31 cellular contexts compared by ENCODE assay signal in the genomic region with DNA sequence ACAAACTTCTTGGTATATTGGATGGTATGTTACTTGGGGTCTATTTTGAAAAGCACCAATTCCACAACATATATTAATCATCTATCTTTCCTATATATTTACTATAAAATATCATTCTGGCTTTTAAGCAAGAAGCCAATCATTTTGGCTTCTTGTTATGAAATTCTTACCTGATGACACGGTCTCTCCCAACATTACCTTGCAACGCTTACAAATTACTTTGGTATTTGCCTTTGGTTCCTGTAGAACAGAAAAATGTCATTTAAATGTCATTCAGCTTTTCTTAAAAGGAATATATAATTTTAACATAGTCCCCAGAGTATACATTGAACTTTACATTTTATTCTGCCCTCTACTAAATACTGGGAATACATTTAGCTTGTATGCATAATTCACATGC.
"Had no signal": no experiment of that assay in that cellular context is flagged by ENCODE, and none has a peak within 500 bp of the region (broad histone marks: within the 10 kb centered on the region; RNA-seq: fewer than 3 reads in every experiment).

No MANE protein-coding gene starts in this region.

- DNase-seq: activated CD4-positive, alpha-beta T cell treated with anti-CD3 and anti-CD28 coated beads for 1 hour; activated CD4-positive, alpha-beta T cell treated with anti-CD3 and anti-CD28 coated beads, Interleukin-2, amount 10 ng/mL, durations not matched to agents 24 days and 14 days; activated CD4-positive, alpha-beta T cell treated with anti-CD3 and anti-CD28 coated beads, Interleukin-2, amount 50 U/mL, for 4 hours; activated CD4-positive, CD25-positive, alpha-beta regulatory T cell; activated CD8-positive, alpha-beta T cell treated with anti-CD3 and anti-CD28 coated beads for 36 hours; activated gamma-delta T cell; activated naive CD4-positive, alpha-beta T cell treated with Interleukin-2 at 50 U/mL for 16 hours; activated naive CD8-positive, alpha-beta T cell treated with anti-CD3 and anti-CD28 coated beads, Interleukin-2, amount 10 ng/mL, durations not matched to agents 7 days and 5 days; activated T-cell treated with anti-CD3 and anti-CD28 coated beads, Interleukin-2, amount 50 U/mL, for 1 hour; activated T-cell treated with anti-CD3 and anti-CD28 coated beads, Interleukin-2, amount 50 U/mL, for 72 hours; amygdala; caudate nucleus; cerebellar nuclear complex; NCI-H1105; NCI-H1436; NCI-H1694 treated with DMSO at 0.1 percent for 48 hours; NCI-H2029; NCI-H345; NCI-H524 treated with DMSO at 0.1 percent for 48 hours; NCI-H748 treated with DMSO at 0.1 percent for 48 hours; NK-92 treated with Interleukin-12 subunit alpha and Interleukin-12 subunit beta, amount 100 ng/mL, for 24 hours; PC-9; SHP77; SJCRH30; T1000; WERI-Rb-1 had no signal

- H3K4me2 ChIP-seq: KMS-11, PC-9 had no signal

- H3K4me1 Mint-ChIP-seq: activated CD4-positive, alpha-beta T cell treated with anti-CD3 and anti-CD28 coated beads, Interleukin-2, amount 10 ng/mL, durations not matched to agents 24 days and 14 days; activated naive CD4-positive, alpha-beta T cell treated with anti-CD3 and anti-CD28 coated beads, Interleukin-2, amount 50 U/mL, for 24 hours; activated naive CD8-positive, alpha-beta T cell treated with anti-CD3 and anti-CD28 coated beads, Interleukin-2, amount 10 ng/mL, durations not matched to agents 7 days and 5 days had no signal

- H3K27me3 Mint-ChIP-seq: activated CD4-positive, alpha-beta T cell treated with anti-CD3 and anti-CD28 coated beads, Interleukin-2, amount 10 ng/mL, durations not matched to agents 24 days and 14 days; activated CD8-positive, alpha-beta T cell treated with anti-CD3 and anti-CD28 coated beads for 36 hours; activated naive CD4-positive, alpha-beta T cell treated with anti-CD3 and anti-CD28 coated beads, Interleukin-2, amount 50 U/mL, for 24 hours; activated naive CD8-positive, alpha-beta T cell treated with anti-CD3 and anti-CD28 coated beads, Interleukin-2, amount 10 ng/mL, durations not matched to agents 7 days and 5 days had no signal

- H2AFZ ChIP-seq: PC-9 had no signal

- H3K4me3 Mint-ChIP-seq: activated CD4-positive, alpha-beta T cell treated with anti-CD3 and anti-CD28 coated beads, Interleukin-2, amount 10 ng/mL, durations not matched to agents 24 days and 14 days; activated CD8-positive, alpha-beta T cell treated with anti-CD3 and anti-CD28 coated beads for 36 hours; activated naive CD4-positive, alpha-beta T cell treated with anti-CD3 and anti-CD28 coated beads, Interleukin-2, amount 50 U/mL, for 24 hours; activated naive CD8-positive, alpha-beta T cell treated with anti-CD3 and anti-CD28 coated beads, Interleukin-2, amount 10 ng/mL, durations not matched to agents 7 days and 5 days; activated T-cell treated with anti-CD3 and anti-CD28 coated beads, Interleukin-2, amount 50 U/mL, for 72 hours had no signal

- H3K9ac ChIP-seq: KMS-11 had no signal

- H3K9me3 ChIP-seq: ascending aorta had no signal

- H3K27ac ChIP-seq: ascending aorta, KMS-11, PC-9, SJCRH30, SK-N-MC, WERI-Rb-1 had no signal

- ATAC-seq: activated CD8-positive, alpha-beta T cell treated with anti-CD3 and anti-CD28 coated beads for 36 hours; activated T-cell treated with anti-CD3 and anti-CD28 coated beads, Interleukin-2, amount 50 U/mL, for 72 hours had no signal

- H3K9me3 Mint-ChIP-seq: activated CD4-positive, alpha-beta T cell treated with anti-CD3 and anti-CD28 coated beads, Interleukin-2, amount 10 ng/mL, durations not matched to agents 24 days and 14 days had no signal

- H3K4me1 ChIP-seq: ascending aorta, SJCRH30 had no signal

- H3K4me3 ChIP-seq: ascending aorta, PC-9, SJCRH30, SK-N-MC had no signal

- H3K36me3 ChIP-seq: SJCRH30, WERI-Rb-1 had no signal

- H3K27me3 ChIP-seq: ascending aorta, SJCRH30 had no signal

- H3K27ac Mint-ChIP-seq: activated CD4-positive, alpha-beta T cell treated with anti-CD3 and anti-CD28 coated beads, Interleukin-2, amount 10 ng/mL, durations not matched to agents 24 days and 14 days; activated CD8-positive, alpha-beta T cell treated with anti-CD3 and anti-CD28 coated beads for 36 hours; activated naive CD4-positive, alpha-beta T cell treated with anti-CD3 and anti-CD28 coated beads, Interleukin-2, amount 50 U/mL, for 24 hours; activated naive CD8-positive, alpha-beta T cell treated with anti-CD3 and anti-CD28 coated beads, Interleukin-2, amount 10 ng/mL, durations not matched to agents 7 days and 5 days; activated T-helper 2 cell treated with anti-CD3 and anti-CD28 coated beads, Interferon-gamma antibody, Interleukin-2, Interleukin-4, amounts not matched to agents 10 μg/mL and 5 μg/mL and 100 μg/mL, durations not matched to agents 14 hours and 24 hours and 36 hours had no signal
